ENCODE assay signal across 15 cellular contexts in the genomic region with DNA sequence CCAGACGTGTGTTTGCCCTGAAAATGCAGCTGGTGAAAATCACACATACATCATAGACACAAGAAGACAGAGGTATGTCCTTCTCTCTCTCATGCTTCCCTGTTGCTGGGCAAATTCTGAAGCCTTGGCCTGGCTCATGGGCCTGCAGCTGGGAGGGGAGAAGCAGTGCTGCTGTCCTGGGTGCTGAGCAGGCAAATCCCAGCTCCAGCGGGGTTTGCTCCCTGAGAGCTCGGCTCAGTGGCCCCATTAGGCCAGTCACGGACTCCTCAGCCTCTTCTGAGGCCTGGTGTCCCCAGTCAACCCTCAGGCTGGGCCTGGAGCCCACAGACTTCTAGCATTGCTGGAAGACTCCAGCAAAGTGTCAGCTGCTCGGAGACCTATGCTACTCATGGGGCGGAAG. TPM values are rescaled to one million over a fixed set of nuclear protein-coding genes. Genes with fewer than 3 reads are reported as not detected.
DNase-seq lines count a peak whose midpoint lies in the region; ATAC-seq, FAIRE-seq and TF ChIP-seq lines count a peak whose summit lies in the region.
"Had no signal": no experiment of that assay in that cellular context is flagged by ENCODE, and none has a peak within 500 bp of the region (broad histone marks: within the 10 kb centered on the region; RNA-seq: fewer than 3 reads in every experiment).

No MANE protein-coding gene starts in this region.

- H3K36me3 ChIP-seq in HCT116 (ENCODE audit: control insufficient read depth in 1 of 2, insufficient read depth in 2 of 2, low read length in 2 of 2) (no peaks in the 10 kb centered on the region), SK-N-SH (replicated peaks in 1 of 2; ENCODE audit: control insufficient read depth in 1 of 2, insufficient read depth in 2 of 2, low read length in 1 of 2) (no peaks in the 10 kb centered on the region), fibroblast of lung (ENCODE audit: control insufficient read depth, insufficient read depth, low read length) (no peaks in the 10 kb centered on the region), kidney (ENCODE audit: control insufficient read depth in 1 of 2, insufficient read depth in 2 of 2, low read length in 2 of 2) (no peaks in the 10 kb centered on the region)
- H3K36me3 ChIP-seq: Peyer's patch, thoracic aorta had no signal

- H3K9ac ChIP-seq in HCT116 (ENCODE audit: low read length) (no peak overlapping the region), SK-N-SH (no peak overlapping the region), fibroblast of lung (ENCODE audit: insufficient read depth, low read length) (no peak overlapping the region), kidney (ENCODE audit: low read length in 2 of 2) (no peak overlapping the region)

- H3K27me3 Mint-ChIP-seq in chondrocyte (ENCODE audit: low read depth) = peaks cover 10% of the 10 kb centered on the region

- H2AFZ ChIP-seq in HCT116 (ENCODE audit: low read depth, low read length, poor library complexity, severe bottlenecking) (no peak overlapping the region), SK-N-SH (ENCODE audit: low read depth) (no peak overlapping the region), fibroblast of lung (ENCODE audit: low read length) (no peak overlapping the region)

- H4K20me1 ChIP-seq in HCT116 (ENCODE audit: insufficient read depth) = no peaks in the 10 kb centered on the region
- no peaks in the 10 kb centered on the region for H4K20me1 ChIP-seq in SK-N-SH (ENCODE audit: insufficient read depth)
- H4K20me1 ChIP-seq in fibroblast of lung (ENCODE audit: control insufficient read depth, extremely low read depth, insufficient read depth, low read length) = no peaks in the 10 kb centered on the region

- H3K9me3 Mint-ChIP-seq in chondrocyte (ENCODE audit: low read depth) = no peaks in the 10 kb centered on the region

- no peak overlapping the region for H3K27ac Mint-ChIP-seq in chondrocyte (ENCODE audit: unreplicated experiment)

- no peak for TF ChIP-seq POLR2A in HCT116 (IDR thresholded peaks at IDR 0.05; ENCODE audit: borderline replicate concordance, extremely low read depth, insufficient read depth, insufficient read length)

- DNase-seq in HCT116 (ENCODE audit: low read depth, low spot score) (no peak), SK-N-SH (no peak), fibroblast of lung (ENCODE audit: low read depth in 2 of 2) (peak; percentile 46 to 48), non-pigmented ciliary epithelial cell (ENCODE audit: low read depth) (peak; percentile 28), chondrocyte (ENCODE audit: low spot score) (no peak), kidney (no peak), NCI-H2171 treated with DMSO at 0.1 percent for 48 hours (lab: John Stamatoyannopoulos, UW) (no peak)
- DNase-seq: activated CD8-positive, alpha-beta memory T cell treated with anti-CD3 and anti-CD28 coated beads, Interleukin-2, amount 50 U/mL, for 48 hours; amniotic stem cell; GOT3; Peyer's patch had no signal

- no peak overlapping the region for H3K4me3 Mint-ChIP-seq in chondrocyte (ENCODE audit: unreplicated experiment)

- H3K4me1 ChIP-seq in HCT116 (ENCODE audit: control insufficient read depth in 1 of 2, insufficient read depth in 2 of 2, low read length in 2 of 2) (peaks cover 9 to 31% of the 10 kb centered on the region in 2 experiments), SK-N-SH (ENCODE audit: control insufficient read depth in 1 of 2, insufficient read depth in 2 of 2, low read depth in 1 of 2, low read length in 1 of 2) (peaks cover 11 to 24% of the 10 kb centered on the region in 2 experiments; a peak in 2 of 4 replicates), fibroblast of lung (ENCODE audit: control insufficient read depth, extremely low read depth, insufficient read depth, low read length) (peaks cover 13% of the 10 kb centered on the region), kidney (ENCODE audit: control insufficient read depth in 1 of 2, insufficient read depth in 1 of 2, low read depth in 1 of 2, low read length in 2 of 2) (no peaks in the 10 kb centered on the region)
- H3K4me1 ChIP-seq: Peyer's patch had no signal

- H3K9me3 ChIP-seq in HCT116 (ENCODE audit: control insufficient read depth in 1 of 2, insufficient read depth in 1 of 2, low read depth in 1 of 2, low read length in 2 of 2) (no peaks in the 10 kb centered on the region), SK-N-SH (no peaks in the 10 kb centered on the region), fibroblast of lung (ENCODE audit: control insufficient read depth, insufficient read depth, low read depth, low read length) (no peaks in the 10 kb centered on the region), kidney (ENCODE audit: control insufficient read depth in 1 of 2, low read length in 2 of 2) (no peaks in the 10 kb centered on the region)
- H3K9me3 ChIP-seq: Peyer's patch, thoracic aorta had no signal

- H3K27ac ChIP-seq in HCT116 (ENCODE audit: low read depth, low read length) (no peak overlapping the region), SK-N-SH (ENCODE audit: low read depth in 2 of 2, low read length in 1 of 2) (no peak overlapping the region), fibroblast of lung (ENCODE audit: insufficient read depth, low read length) (no peak overlapping the region), kidney (ENCODE audit: low read depth in 2 of 2, low read length in 2 of 2) (no peak overlapping the region)
- H3K27ac ChIP-seq: Peyer's patch, thoracic aorta had no signal

- H3K4me1 Mint-ChIP-seq in chondrocyte (ENCODE audit: low read depth) = peaks cover 11% of the 10 kb centered on the region

- no TSS peak for BruUV-seq in HCT116 (replicated peaks; lab: Mats Ljungman, UMichigan)

- H3K4me3 ChIP-seq in HCT116 (replicated peaks in 1 of 2; ENCODE audit: low read depth in 1 of 2, low read length in 2 of 2) = no peak overlapping the region
- no peak overlapping the region for H3K4me3 ChIP-seq in SK-N-SH (ENCODE audit: low read depth in 2 of 2, low read length in 1 of 2)
- H3K4me3 ChIP-seq in fibroblast of lung (replicated peaks in 1 of 4; ENCODE audit: control extremely low read depth in 1 of 4, insufficient read depth in 1 of 4, low read depth in 3 of 4, low read length in 4 of 4) = no peak overlapping the region
- no peak overlapping the region for H3K4me3 ChIP-seq in kidney (ENCODE audit: low read length in 2 of 2)
- H3K4me3 ChIP-seq: Peyer's patch, thoracic aorta had no signal

- no peak for FAIRE-seq in kidney (lab: Jason Lieb, UNC)
- FAIRE-seq: D721Med, TTC549 had no signal

- no peak overlapping the region for H3K4me2 ChIP-seq in HCT116 (ENCODE audit: low read length)
- H3K4me2 ChIP-seq in SK-N-SH = no peak overlapping the region
- H3K4me2 ChIP-seq in fibroblast of lung (ENCODE audit: extremely low read depth, insufficient read depth, low read length) = no peak overlapping the region

- CTCF ChIA-PET in HCT116 (lab: Charles Lee) = interaction anchor here (1.2 kb wide), 1 partner anchor 25 kb away, joined by 4 read pairs; no protein-coding TSS in a partner anchor
- CTCF ChIA-PET in SK-N-SH (lab: Yijun Ruan, JAX) = interaction anchor here (0.9 to 1.4 kb wide), 2 partner anchors 11 to 42 kb away, joined by 3 to 4 read pairs; no protein-coding TSS in a partner anchor

- H3F3A ChIP-seq in SK-N-SH (replicated peaks; ENCODE audit: insufficient read depth) = no peaks in the 10 kb centered on the region

- RAD21 ChIA-PET in HCT116 (lab: Charles Lee; ENCODE audit: low non-redundant PET in 1 of 2, low total read pairs in 2 of 2, uncharacterized antibody in 2 of 2, unreplicated experiment in 2 of 2) = no interaction called here

- H3K9me2 ChIP-seq in HCT116 (ENCODE audit: insufficient read depth) (no peaks in the 10 kb centered on the region), SK-N-SH (no peaks in the 10 kb centered on the region)

- no peak for ATAC-seq in HCT116
- ATAC-seq: right cardiac atrium had no signal

- TF ChIP-seq RAD21 in HCT116 (IDR thresholded peaks at IDR 0.05; ENCODE audit: low read depth) = no peak
- no peak for TF ChIP-seq RAD21 in SK-N-SH (IDR thresholded peaks at IDR 0.05; ENCODE audit: low read length)

- no peaks in the 10 kb centered on the region for H3K27me3 ChIP-seq in HCT116 (ENCODE audit: insufficient read depth, low read length)
- H3K27me3 ChIP-seq in SK-N-SH (ENCODE audit: insufficient read depth) = no peaks in the 10 kb centered on the region
- H3K27me3 ChIP-seq in fibroblast of lung (ENCODE audit: control insufficient read depth, insufficient read depth, low read length) = peaks cover 2% of the 10 kb centered on the region
- H3K27me3 ChIP-seq: Peyer's patch had no signal

- WGBS in SK-N-SH (ENCODE audit: low lambda C conversion rate) = 71% methylated on average over 1 of the region's 6 CpGs

- TF ChIP-seq EP300 in SK-N-SH (IDR thresholded peaks at IDR 0.05; ENCODE audit: borderline replicate concordance in 1 of 2, low read depth in 1 of 2, low read length in 1 of 2) = no peak

- TF ChIP-seq CTCF in HCT116 (IDR thresholded peaks at IDR 0.05 in 2 of 3, conservative IDR thresholded peaks at IDR 0.05 in 1 of 3; ENCODE audit: borderline replicate concordance in 1 of 3, insufficient read depth in 1 of 3, low read depth in 2 of 3, low read length in 2 of 3) (no peak), SK-N-SH (IDR thresholded peaks at IDR 0.05) (no peak), fibroblast of lung (conservative IDR thresholded peaks at IDR 0.05 in 1 of 2, IDR thresholded peaks at IDR 0.05 in 1 of 2; ENCODE audit: low read depth in 1 of 2, low read length in 2 of 2) (no peak), chondrocyte (IDR thresholded peaks at IDR 0.05) (no peak), kidney (IDR thresholded peaks at IDR 0.05; ENCODE audit: borderline replicate concordance, extremely low read depth, insufficient read depth) (no peak)

- H3K36me3 Mint-ChIP-seq in chondrocyte (ENCODE audit: low read depth) = no peaks in the 10 kb centered on the region

- POLR2A ChIA-PET in HCT116 (lab: Charles Lee) (no interaction called here), SK-N-SH (lab: Yijun Ruan, JAX) (no interaction called here)

- H3K79me2 ChIP-seq in HCT116 (ENCODE audit: insufficient read depth, low read length) = no peaks in the 10 kb centered on the region
- no peaks in the 10 kb centered on the region for H3K79me2 ChIP-seq in SK-N-SH (ENCODE audit: insufficient read depth)
- no peaks in the 10 kb centered on the region for H3K79me2 ChIP-seq in fibroblast of lung (ENCODE audit: control insufficient read depth, insufficient read depth, low read length)

- intact Hi-C loops in HCT116 (cut with micrococcal nuclease) (no loop called here), kidney (cut with DNase I) (no loop called here)

RNA-seq across cellular contexts. Expression of a gene that starts 11.7 kb away (rescaled TPM):
- 4.0 TPM for total RNA-seq in HCT116 (2021; ENCODE audit: unreplicated experiment)
- 2.6 and 3.0 TPM in 2 replicates for polyA plus RNA-seq in HCT116 (2012)
- 0.39 and 0.72 TPM in 2 replicates for polyA plus RNA-seq in SK-N-SH (2012; rRNA removed)
- polyA plus RNA-seq in SK-N-SH (2012; cell fraction: cytosol; rRNA removed) = 0.31 and 0.63 TPM in 2 replicates
- polyA plus RNA-seq in SK-N-SH (2012; cell fraction: nucleus; rRNA removed) = 0.66 and 0.99 TPM in 2 replicates
- total RNA-seq in fibroblast of lung = 0.17 and 0.26 TPM in 2 replicates
- polyA plus RNA-seq in fibroblast of lung = 0.36 and 0.43 TPM in 2 replicates
- 0.45 and 0.62 TPM in 2 replicates for polyA plus RNA-seq in fibroblast of lung (2012)
- 0.19 and 2.0 TPM in 2 replicates for polyA minus RNA-seq in fibroblast of lung (ENCODE audit: low replicate concordance)
- 0.10 to 0.27 TPM (median 0.25 TPM) in 3 replicates for total RNA-seq in chondrocyte
- 0.13 TPM for total RNA-seq in kidney
- 0.11 TPM for polyA plus RNA-seq in kidney (ENCODE audit: insufficient read depth, low read depth, low replicate concordance)

Comparison
In these comparisons a context has a peak if more than half of its experiments do, and no peak if none do; other contexts are left out.
1. DNase-seq: peak in fibroblast of lung (2 of 2) and non-pigmented ciliary epithelial cell (single experiment); none in HCT116 (single experiment), SK-N-SH (single experiment), chondrocyte (single experiment), kidney (single experiment) and NCI-H2171 treated with DMSO at 0.1 percent for 48 hours (single experiment).